ENCODE assay signal across 20 cellular contexts in the genomic region with DNA sequence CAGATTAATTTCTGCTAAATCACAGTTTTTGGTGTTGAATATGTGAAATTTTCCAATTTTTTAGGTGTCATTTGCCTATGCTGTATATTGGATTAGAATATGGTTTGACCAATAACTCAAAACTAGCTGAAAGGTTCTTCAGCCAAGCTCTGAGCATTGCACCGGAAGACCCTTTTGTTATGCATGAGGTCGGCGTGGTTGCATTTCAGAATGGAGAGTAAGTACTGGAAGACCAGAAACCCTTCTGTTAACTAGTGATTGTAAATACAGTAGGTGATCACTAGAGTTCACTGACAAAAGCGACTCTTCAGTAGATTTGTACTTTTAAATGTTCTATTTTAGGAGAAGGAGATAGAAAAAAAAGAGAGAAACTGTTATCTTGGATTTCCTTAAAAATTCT.
"Had no signal": no experiment of that assay in that cellular context is flagged by ENCODE, and none has a peak within 500 bp of the region (broad histone marks: within the 10 kb centered on the region; RNA-seq: fewer than 3 reads in every experiment).

No MANE protein-coding gene starts in this region.

- H3K27ac Mint-ChIP-seq: activated CD4-positive, alpha-beta T cell treated with anti-CD3 and anti-CD28 coated beads, Interleukin-2, amount 10 ng/mL, durations not matched to agents 24 days and 14 days; activated CD8-positive, alpha-beta memory T cell treated with anti-CD3 and anti-CD28 coated beads, Interleukin-2, amount 10 ng/mL, durations not matched to agents 7 days and 5 days; activated CD8-positive, alpha-beta T cell treated with anti-CD3 and anti-CD28 coated beads for 36 hours; activated naive CD4-positive, alpha-beta T cell treated with anti-CD3 and anti-CD28 coated beads, Interleukin-2, amount 10 ng/mL, durations not matched to agents 7 days and 5 days; natural killer cell treated with Interleukin-12 subunit alpha and Interleukin-12 subunit beta and Interleukin-15 and Interleukin-18, amount 100 ng/mL, for 72 hours had no signal

- H3K9me3 Mint-ChIP-seq: activated CD4-positive, alpha-beta T cell treated with anti-CD3 and anti-CD28 coated beads, Interleukin-2, amount 10 ng/mL, durations not matched to agents 24 days and 14 days; activated CD8-positive, alpha-beta T cell treated with anti-CD3 and anti-CD28 coated beads for 36 hours; activated naive CD4-positive, alpha-beta T cell treated with anti-CD3 and anti-CD28 coated beads, Interleukin-2, amount 10 ng/mL, durations not matched to agents 7 days and 5 days; natural killer cell treated with Interleukin-12 subunit alpha and Interleukin-12 subunit beta and Interleukin-15 and Interleukin-18, amount 100 ng/mL, for 72 hours had no signal

- H3K9me3 ChIP-seq: neutrophil, pancreas, psoas muscle, right atrium auricular region, thoracic aorta, upper lobe of right lung had no signal

- H3K4me3 Mint-ChIP-seq: activated CD4-positive, alpha-beta T cell treated with anti-CD3 and anti-CD28 coated beads, Interleukin-2, amount 10 ng/mL, durations not matched to agents 24 days and 14 days; activated CD8-positive, alpha-beta memory T cell treated with anti-CD3 and anti-CD28 coated beads, Interleukin-2, amount 10 ng/mL, durations not matched to agents 7 days and 5 days; activated CD8-positive, alpha-beta T cell treated with anti-CD3 and anti-CD28 coated beads for 36 hours; activated naive CD4-positive, alpha-beta T cell treated with anti-CD3 and anti-CD28 coated beads, Interleukin-2, amount 10 ng/mL, durations not matched to agents 7 days and 5 days; natural killer cell treated with Interleukin-12 subunit alpha and Interleukin-12 subunit beta and Interleukin-15 and Interleukin-18, amount 100 ng/mL, for 72 hours had no signal

- H3K4me3 ChIP-seq: pancreas, psoas muscle, right atrium auricular region, thoracic aorta, upper lobe of right lung had no signal

- DNase-seq: activated CD4-positive, alpha-beta T cell treated with anti-CD3 and anti-CD28 coated beads, Interleukin-2, amount 10 ng/mL, durations not matched to agents 24 days and 14 days; activated CD8-positive, alpha-beta memory T cell treated with anti-CD3 and anti-CD28 coated beads, Interleukin-2, amount 10 ng/mL, durations not matched to agents 7 days and 5 days; activated CD8-positive, alpha-beta T cell treated with anti-CD3 and anti-CD28 coated beads for 36 hours; activated effector memory CD4-positive, alpha-beta T cell treated with anti-CD3 and anti-CD28 coated beads, Interleukin-2, amount 50 U/mL, for 16 hours; activated naive CD4-positive, alpha-beta T cell treated with anti-CD3 and anti-CD28 coated beads, Interleukin-2, amount 10 ng/mL, durations not matched to agents 7 days and 5 days; activated T-cell treated with anti-CD3 and anti-CD28 coated beads for 4 hours; amygdala; cortex of kidney; foreskin fibroblast; islet precursor cell; left cardiac atrium; pancreas; psoas muscle; stimulated activated CD4-positive, alpha-beta T cell treated with anti-CD3 and anti-CD28 coated beads, Interleukin-4, amount 100 ng/mL, for 24 hours; stimulated activated naive CD4-positive, alpha-beta T cell treated with Interleukin-2 at 50 U/mL for 16 hours; upper lobe of right lung had no signal

- ATAC-seq: activated CD8-positive, alpha-beta memory T cell treated with anti-CD3 and anti-CD28 coated beads, Interleukin-2, amount 10 ng/mL, durations not matched to agents 7 days and 5 days; activated CD8-positive, alpha-beta T cell treated with anti-CD3 and anti-CD28 coated beads for 36 hours; left cardiac atrium; natural killer cell treated with Interleukin-12 subunit alpha and Interleukin-12 subunit beta and Interleukin-15 and Interleukin-18, amount 100 ng/mL, for 72 hours; pancreas; psoas muscle had no signal

- H3K4me1 ChIP-seq: psoas muscle, upper lobe of right lung had no signal

- H3K27me3 Mint-ChIP-seq: activated CD4-positive, alpha-beta T cell treated with anti-CD3 and anti-CD28 coated beads, Interleukin-2, amount 10 ng/mL, durations not matched to agents 24 days and 14 days; activated CD8-positive, alpha-beta memory T cell treated with anti-CD3 and anti-CD28 coated beads, Interleukin-2, amount 10 ng/mL, durations not matched to agents 7 days and 5 days; activated CD8-positive, alpha-beta T cell treated with anti-CD3 and anti-CD28 coated beads for 36 hours; activated naive CD4-positive, alpha-beta T cell treated with anti-CD3 and anti-CD28 coated beads, Interleukin-2, amount 10 ng/mL, durations not matched to agents 7 days and 5 days; natural killer cell treated with Interleukin-12 subunit alpha and Interleukin-12 subunit beta and Interleukin-15 and Interleukin-18, amount 100 ng/mL, for 72 hours had no signal

- H3K27me3 ChIP-seq: neutrophil, pancreas, right atrium auricular region, upper lobe of right lung had no signal

- H3K27ac ChIP-seq: neutrophil, pancreas, psoas muscle, right atrium auricular region, thoracic aorta, upper lobe of right lung had no signal
